In genomic region chr6:117906454-117906904, GRCh38 we compare ENCODE assay signal across 8 cellular contexts. TPM values are rescaled to one million over a fixed set of nuclear protein-coding genes. Genes with fewer than 3 reads are reported as not detected.
DNase-seq lines count a peak whose midpoint lies in the region; ATAC-seq and TF ChIP-seq lines count a peak whose summit lies in the region.

No MANE protein-coding gene starts in this region.

- no peak for ATAC-seq in CD4-positive, CD25-positive, alpha-beta regulatory T cell (ENCODE audit: low read depth in 2 of 2)
- ATAC-seq in GM19397 (IDR thresholded peaks at IDR 0.05; ENCODE audit: unreplicated experiment) (peak; percentile 31), HG03439 (IDR thresholded peaks at IDR 0.05; ENCODE audit: unreplicated experiment) (peak; percentile 31), gastrocnemius medialis (no peak)
- no peak for ATAC-seq in effector memory CD8-positive, alpha-beta T cell (replicated peaks)

- intact Hi-C loops in gastrocnemius medialis (cut with DNase I; ENCODE audit: low total_unique reads): no loop called here

- in situ Hi-C loops in gastrocnemius medialis (cut with MboI; ENCODE audit: low sequenced_read_pairs in 4 of 4): no loop called here

- H3K4me1 ChIP-seq in CD4-positive, CD25-positive, alpha-beta regulatory T cell (ENCODE audit: control insufficient read depth, insufficient read depth, low read length, poor library complexity, severe bottlenecking): peaks cover 12% of the 10 kb centered on the region
- peaks cover 0 to 6% of the 10 kb centered on the region in 2 donors for H3K4me1 ChIP-seq in gastrocnemius medialis

- no peaks in the 10 kb centered on the region for H3K36me3 ChIP-seq in CD4-positive, CD25-positive, alpha-beta regulatory T cell (ENCODE audit: control insufficient read depth, insufficient read depth, low read length)
- no peaks in the 10 kb centered on the region for H3K36me3 ChIP-seq in gastrocnemius medialis

- no peak overlapping the region for H3K4me3 ChIP-seq in CD4-positive, CD25-positive, alpha-beta regulatory T cell (ENCODE audit: low read depth, low read length)
- peak overlapping the region; percentile 53 to 63 (median 58) for H3K4me3 ChIP-seq in gastrocnemius medialis

- H3K4me3 Mint-ChIP-seq in CD4-positive, CD25-positive, alpha-beta regulatory T cell: peak overlapping the region; percentile 29 to 72 (median 64)
- peak overlapping the region; percentile 74 to 79 for H3K4me3 Mint-ChIP-seq in effector memory CD8-positive, alpha-beta T cell

- no peak overlapping the region for H3K27ac Mint-ChIP-seq in CD4-positive, CD25-positive, alpha-beta regulatory T cell
- no peak overlapping the region for H3K27ac Mint-ChIP-seq in effector memory CD8-positive, alpha-beta T cell

- peaks cover 36% of the 10 kb centered on the region for H3K27me3 ChIP-seq in CD4-positive, CD25-positive, alpha-beta regulatory T cell (ENCODE audit: control insufficient read depth, insufficient read depth, low read length)
- H3K27me3 ChIP-seq in gastrocnemius medialis: peaks cover 23 to 40% (median 23%) of the 10 kb centered on the region in 3 donors

- no peak for DNase-seq in CD4-positive, CD25-positive, alpha-beta regulatory T cell
- DNase-seq in effector memory CD8-positive, alpha-beta T cell: no peak
- DNase-seq in gastrocnemius medialis (no peak), SIG-M5 (lab: John Stamatoyannopoulos, UW) (no peak), NCI-H1436 (lab: John Stamatoyannopoulos, UW) (no peak)
- DNase-seq in stimulated activated CD4-positive, alpha-beta T cell treated with anti-CD3 and anti-CD28 coated beads, Interleukin-12 subunit alpha, Interleukin-12 subunit beta, amount 100 ng/mL, for 4 hours: no peak

- no peaks in the 10 kb centered on the region for H3K9me3 ChIP-seq in CD4-positive, CD25-positive, alpha-beta regulatory T cell (ENCODE audit: control insufficient read depth in 2 of 2, low read length in 2 of 2)
- no peaks in the 10 kb centered on the region for H3K9me3 ChIP-seq in gastrocnemius medialis

- H3K9me3 Mint-ChIP-seq in CD4-positive, CD25-positive, alpha-beta regulatory T cell: peaks cover 0 to 1% (median 0%) of the 10 kb centered on the region in 7 donors
- no peaks in the 10 kb centered on the region for H3K9me3 Mint-ChIP-seq in effector memory CD8-positive, alpha-beta T cell

- H3K36me3 Mint-ChIP-seq in CD4-positive, CD25-positive, alpha-beta regulatory T cell: peaks cover 5% of the 10 kb centered on the region
- no peaks in the 10 kb centered on the region for H3K36me3 Mint-ChIP-seq in effector memory CD8-positive, alpha-beta T cell (ENCODE audit: insufficient read depth)

- no peak for TF ChIP-seq CTCF in gastrocnemius medialis (IDR thresholded peaks at IDR 0.05 in 4 of 5, conservative IDR thresholded peaks at IDR 0.05 in 1 of 5)

- peaks cover 0 to 14% (median 7%) of the 10 kb centered on the region in 4 donors for H3K4me1 Mint-ChIP-seq in CD4-positive, CD25-positive, alpha-beta regulatory T cell
- peaks cover 0 to 7% of the 10 kb centered on the region in 2 donors for H3K4me1 Mint-ChIP-seq in effector memory CD8-positive, alpha-beta T cell (ENCODE audit: low read depth in 2 of 2)

- H3K27ac ChIP-seq in CD4-positive, CD25-positive, alpha-beta regulatory T cell (ENCODE audit: insufficient read depth, low read length, poor library complexity, severe bottlenecking): no peak overlapping the region
- H3K27ac ChIP-seq in gastrocnemius medialis: no peak overlapping the region

- TF ChIP-seq POLR2A in gastrocnemius medialis (IDR thresholded peaks at IDR 0.05): no peak

- peaks cover 42% of the 10 kb centered on the region for H3K27me3 Mint-ChIP-seq in CD4-positive, CD25-positive, alpha-beta regulatory T cell
- peaks cover 54 to 62% of the 10 kb centered on the region in 2 donors for H3K27me3 Mint-ChIP-seq in effector memory CD8-positive, alpha-beta T cell

RNA-seq across cellular contexts. Expression of gene SLC35F1, which starts 0.6 kb away (rescaled TPM):
- total RNA-seq in CD4-positive, CD25-positive, alpha-beta regulatory T cell: not detected
- not detected for polyA plus RNA-seq in CD4-positive, CD25-positive, alpha-beta regulatory T cell
- total RNA-seq in gastrocnemius medialis: under 1 TPM in 2 of 4 donors, not detected in 2; 0.13 to 0.29 TPM

Comparison
In these comparisons a context has a peak if more than half of its experiments do, and no peak if none do; other contexts are left out.
1. ATAC-seq: peak in GM19397 (single experiment) and HG03439 (single experiment); none in CD4-positive, CD25-positive, alpha-beta regulatory T cell (0 of 2), effector memory CD8-positive, alpha-beta T cell (single experiment) and gastrocnemius medialis (0 of 2).